ENCODE assay signal across 1 cellular context in the genomic region with DNA sequence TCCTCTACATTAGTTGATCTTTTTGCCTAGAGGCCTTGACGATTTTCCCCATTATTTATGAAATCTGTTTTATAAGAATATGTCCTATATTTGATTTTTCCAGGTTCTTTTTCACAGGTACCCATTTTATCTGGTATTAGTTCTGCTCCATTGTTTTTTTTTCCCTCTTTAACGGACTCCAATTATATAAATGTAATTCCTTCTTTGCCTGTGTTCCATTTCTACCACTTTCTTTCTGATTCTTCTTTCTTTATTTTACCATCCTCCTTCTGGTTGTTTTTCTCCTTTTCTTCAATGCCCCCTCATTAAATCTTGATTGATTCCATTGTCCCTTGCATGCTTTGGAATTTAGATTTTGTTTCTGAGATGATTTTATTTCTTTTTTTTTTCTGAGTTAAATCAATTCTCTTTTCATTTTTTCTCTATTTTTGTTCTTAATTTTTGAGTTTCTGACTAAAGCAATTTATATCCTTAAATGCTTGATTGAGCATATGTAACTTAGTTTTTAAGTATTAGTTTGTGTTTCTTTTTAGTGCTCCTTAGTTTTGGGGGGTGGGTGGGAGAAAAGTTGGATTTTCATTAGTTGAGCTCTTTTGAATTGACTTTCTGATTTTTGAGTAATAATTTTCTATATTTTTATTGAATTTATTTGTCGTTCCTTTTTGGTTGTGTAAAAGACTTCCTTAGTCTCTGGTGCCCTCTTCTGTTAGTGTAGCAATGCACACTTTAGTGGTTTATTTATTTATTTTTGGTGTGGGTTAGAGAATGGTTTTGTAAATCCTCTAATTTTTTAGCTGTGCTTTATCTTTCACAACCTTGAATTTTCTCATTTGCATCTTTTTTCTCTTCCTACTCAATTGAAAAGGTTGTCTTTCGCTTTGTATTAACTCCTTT.
TF ChIP-seq lines count a peak whose summit lies in the region.

No MANE protein-coding gene starts in this region.

TF ChIP-seq in HCT116, 20 proteins besides CTCF, POLR2A, EP300 and RAD21 (continued from another document):
- TF ChIP-seq POLR2AphosphoS5 (IDR thresholded peaks at IDR 0.05; ENCODE audit: low read depth, low read length) (no peak), SP1 (IDR thresholded peaks at IDR 0.05; ENCODE audit: low read depth) (0 out of 2 replicates have a peak, but pooled peaks have one; percentile 5), EZH2 (IDR thresholded peaks at IDR 0.05) (no peak), FOSL1 (IDR thresholded peaks at IDR 0.05; ENCODE audit: low read depth) (0 out of 2 replicates have a peak, but pooled peaks have one; percentile 6), CBX3 (IDR thresholded peaks at IDR 0.05; ENCODE audit: low read depth) (no peak), SIN3A (IDR thresholded peaks at IDR 0.05; ENCODE audit: low read depth) (no peak), CEBPB (IDR thresholded peaks at IDR 0.05; ENCODE audit: low read depth) (0 out of 2 replicates have a peak, but pooled peaks have one; percentile 14), TCF7L2 (IDR thresholded peaks at IDR 0.05; ENCODE audit: borderline replicate concordance, extremely low read depth, insufficient read depth, insufficient read length) (no peak), ELF1 (IDR thresholded peaks at IDR 0.05; ENCODE audit: borderline replicate concordance, low read depth) (no peak), SRF (IDR thresholded peaks at IDR 0.05; ENCODE audit: low read depth) (no peak), ZFX (IDR thresholded peaks at IDR 0.05) (no peak), YY1 (IDR thresholded peaks at IDR 0.05; ENCODE audit: extremely low read depth, insufficient replicate concordance, low read depth, low read length) (no peak), ZNF274 (IDR thresholded peaks at IDR 0.05; ENCODE audit: low read depth, low read length) (no peak), EZH2phosphoT487 (IDR thresholded peaks at IDR 0.05; ENCODE audit: borderline replicate concordance) (no peak)
- TF ChIP-seq, protein P1, sequence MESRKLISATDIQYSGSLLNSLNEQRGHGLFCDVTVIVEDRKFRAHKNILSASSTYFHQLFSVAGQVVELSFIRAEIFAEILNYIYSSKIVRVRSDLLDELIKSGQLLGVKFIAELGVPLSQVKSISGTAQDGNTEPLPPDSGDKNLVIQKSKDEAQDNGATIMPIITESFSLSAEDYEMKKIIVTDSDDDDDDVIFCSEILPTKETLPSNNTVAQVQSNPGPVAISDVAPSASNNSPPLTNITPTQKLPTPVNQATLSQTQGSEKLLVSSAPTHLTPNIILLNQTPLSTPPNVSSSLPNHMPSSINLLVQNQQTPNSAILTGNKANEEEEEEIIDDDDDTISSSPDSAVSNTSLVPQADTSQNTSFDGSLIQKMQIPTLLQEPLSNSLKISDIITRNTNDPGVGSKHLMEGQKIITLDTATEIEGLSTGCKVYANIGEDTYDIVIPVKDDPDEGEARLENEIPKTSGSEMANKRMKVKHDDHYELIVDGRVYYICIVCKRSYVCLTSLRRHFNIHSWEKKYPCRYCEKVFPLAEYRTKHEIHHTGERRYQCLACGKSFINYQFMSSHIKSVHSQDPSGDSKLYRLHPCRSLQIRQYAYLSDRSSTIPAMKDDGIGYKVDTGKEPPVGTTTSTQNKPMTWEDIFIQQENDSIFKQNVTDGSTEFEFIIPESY (IDR thresholded peaks at IDR 0.05; ENCODE audit: extremely low read depth, insufficient replicate concordance, low read length): no peak
- TF ChIP-seq, protein P2, sequence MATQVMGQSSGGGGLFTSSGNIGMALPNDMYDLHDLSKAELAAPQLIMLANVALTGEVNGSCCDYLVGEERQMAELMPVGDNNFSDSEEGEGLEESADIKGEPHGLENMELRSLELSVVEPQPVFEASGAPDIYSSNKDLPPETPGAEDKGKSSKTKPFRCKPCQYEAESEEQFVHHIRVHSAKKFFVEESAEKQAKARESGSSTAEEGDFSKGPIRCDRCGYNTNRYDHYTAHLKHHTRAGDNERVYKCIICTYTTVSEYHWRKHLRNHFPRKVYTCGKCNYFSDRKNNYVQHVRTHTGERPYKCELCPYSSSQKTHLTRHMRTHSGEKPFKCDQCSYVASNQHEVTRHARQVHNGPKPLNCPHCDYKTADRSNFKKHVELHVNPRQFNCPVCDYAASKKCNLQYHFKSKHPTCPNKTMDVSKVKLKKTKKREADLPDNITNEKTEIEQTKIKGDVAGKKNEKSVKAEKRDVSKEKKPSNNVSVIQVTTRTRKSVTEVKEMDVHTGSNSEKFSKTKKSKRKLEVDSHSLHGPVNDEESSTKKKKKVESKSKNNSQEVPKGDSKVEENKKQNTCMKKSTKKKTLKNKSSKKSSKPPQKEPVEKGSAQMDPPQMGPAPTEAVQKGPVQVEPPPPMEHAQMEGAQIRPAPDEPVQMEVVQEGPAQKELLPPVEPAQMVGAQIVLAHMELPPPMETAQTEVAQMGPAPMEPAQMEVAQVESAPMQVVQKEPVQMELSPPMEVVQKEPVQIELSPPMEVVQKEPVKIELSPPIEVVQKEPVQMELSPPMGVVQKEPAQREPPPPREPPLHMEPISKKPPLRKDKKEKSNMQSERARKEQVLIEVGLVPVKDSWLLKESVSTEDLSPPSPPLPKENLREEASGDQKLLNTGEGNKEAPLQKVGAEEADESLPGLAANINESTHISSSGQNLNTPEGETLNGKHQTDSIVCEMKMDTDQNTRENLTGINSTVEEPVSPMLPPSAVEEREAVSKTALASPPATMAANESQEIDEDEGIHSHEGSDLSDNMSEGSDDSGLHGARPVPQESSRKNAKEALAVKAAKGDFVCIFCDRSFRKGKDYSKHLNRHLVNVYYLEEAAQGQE (IDR thresholded peaks at IDR 0.05; ENCODE audit: low read depth): no peak
- TF ChIP-seq, protein P3, sequence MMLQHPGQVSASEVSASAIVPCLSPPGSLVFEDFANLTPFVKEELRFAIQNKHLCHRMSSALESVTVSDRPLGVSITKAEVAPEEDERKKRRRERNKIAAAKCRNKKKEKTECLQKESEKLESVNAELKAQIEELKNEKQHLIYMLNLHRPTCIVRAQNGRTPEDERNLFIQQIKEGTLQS (IDR thresholded peaks at IDR 0.05): no peak
- TF ChIP-seq, protein P4, sequence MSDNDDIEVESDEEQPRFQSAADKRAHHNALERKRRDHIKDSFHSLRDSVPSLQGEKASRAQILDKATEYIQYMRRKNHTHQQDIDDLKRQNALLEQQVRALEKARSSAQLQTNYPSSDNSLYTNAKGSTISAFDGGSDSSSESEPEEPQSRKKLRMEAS (IDR thresholded peaks at IDR 0.05): no peak
TF ChIP-seq in HCT116: peak in this region for 4.
